22 cellular contexts compared by ENCODE assay signal in genomic region chr4:41545238-41545637, GRCh38. TPM values are rescaled to one million over a fixed set of nuclear protein-coding genes. Genes with fewer than 3 reads are reported as not detected.
DNase-seq lines count a peak whose midpoint lies in the region; ATAC-seq, FAIRE-seq and TF ChIP-seq lines count a peak whose summit lies in the region.
"Had no signal": no experiment of that assay in that cellular context is flagged by ENCODE, and none has a peak within 500 bp of the region (broad histone marks: within the 10 kb centered on the region; RNA-seq: fewer than 3 reads in every experiment).

No MANE protein-coding gene starts in this region.

- no peak overlapping the region for H3K4me3 Mint-ChIP-seq in neural crest cell
- no peak overlapping the region for H3K4me3 Mint-ChIP-seq in activated T-cell treated with anti-CD3 and anti-CD28 coated beads, Interleukin-2, amount 50 U/mL, for 4 hours
- H3K4me3 Mint-ChIP-seq: IgD-negative memory B cell had no signal

- H3K36me3 ChIP-seq in H1 (ENCODE audit: control insufficient read depth in 2 of 4, insufficient read depth in 4 of 4, low read length in 3 of 4) (no peaks in the 10 kb centered on the region), thyroid gland (no peaks in the 10 kb centered on the region), SJCRH30 (0 out of 2 replicates have a peak, but pooled peaks cover 1% of the 10 kb centered on the region)
- H3K36me3 ChIP-seq: HAP-1, Peyer's patch had no signal

- no peaks in the 10 kb centered on the region for H4K20me1 ChIP-seq in H1 (replicated peaks in 1 of 2; ENCODE audit: control insufficient read depth in 1 of 2, insufficient read depth in 2 of 2, low read length in 2 of 2)

- no peak overlapping the region for H3K23ac ChIP-seq in H1 (ENCODE audit: insufficient read length)

- H4K8ac ChIP-seq in H1 (ENCODE audit: extremely low read depth, insufficient read depth, low read length) = no peak overlapping the region

- no peak overlapping the region for H2BK120ac ChIP-seq in H1 (replicated peaks; ENCODE audit: low read depth, low read length)

- WGBS in right cardiac atrium = 21% methylated on average over 6 of the region's 6 CpGs
- 81% methylated on average over 6 of the region's 6 CpGs; no CpG with 5 or more reads in 1 of the 2 experiments for WGBS in H1 (ENCODE audit: extremely low coverage in 1 of 2, insufficient coverage in 1 of 2, insufficient read length in 1 of 2, insufficient replicate concordance in 2 of 2, low coverage in 1 of 2, low lambda C conversion rate in 2 of 2, missing lambda C conversion rate in 1 of 2), 2 experiments
- WGBS in thyroid gland, 2 donors = 20 to 26% methylated on average over 6 of the region's 6 CpGs

- no peak overlapping the region for H3K4ac ChIP-seq in H1 (replicated peaks; ENCODE audit: insufficient read length, low read depth, low read length)

- H3K27ac ChIP-seq in right cardiac atrium (ENCODE audit: low read length) = peak overlapping the region; percentile 68
- H3K27ac ChIP-seq in H1 (ENCODE audit: low read depth, low read length) = no peak overlapping the region
- H3K27ac ChIP-seq in thyroid gland = peak overlapping the region; percentile 1 to 48 (median 44)
- no peak overlapping the region for H3K27ac ChIP-seq in SJCRH30
- H3K27ac ChIP-seq: Peyer's patch had no signal

- no peak overlapping the region for H2BK15ac ChIP-seq in H1 (ENCODE audit: low read length)

- DNase-seq in right cardiac atrium (no peak), left ventricle myocardium superior (no peak), H1 (ENCODE audit: low read depth in 1 of 2, low spot score in 2 of 2) (no peak), neural crest cell (ENCODE audit: low read depth, low spot score) (no peak), thyroid gland (no peak), SJCRH30 (no peak)
- no peak for DNase-seq in activated T-cell treated with anti-CD3 and anti-CD28 coated beads, Interleukin-2, amount 50 U/mL, for 4 hours
- DNase-seq: COR-L47, DMS153, Kasumi-1, MM.1S, NCI-H1105, NCI-H1694 treated with DMSO at 0.1 percent for 48 hours, NCI-H2107, NCI-H2227 treated with DMSO at 0.1 percent for 48 hours, NCI-H524, Peyer's patch, SHP77 had no signal

- H3K36me3 Mint-ChIP-seq in neural crest cell (ENCODE audit: low read depth) = no peaks in the 10 kb centered on the region
- no peaks in the 10 kb centered on the region for H3K36me3 Mint-ChIP-seq in activated T-cell treated with anti-CD3 and anti-CD28 coated beads, Interleukin-2, amount 50 U/mL, for 4 hours (ENCODE audit: insufficient read depth)
- H3K36me3 Mint-ChIP-seq: IgD-negative memory B cell had no signal

- no peak overlapping the region for H4K5ac ChIP-seq in H1 (ENCODE audit: insufficient read length, low read depth, low read length)

- no peak overlapping the region for H3K14ac ChIP-seq in H1 (ENCODE audit: insufficient read length)

- POLR2A ChIA-PET in H1 (lab: Charles Lee; ENCODE audit: partially characterized antibody) = no interaction called here

- intact Hi-C loops in right cardiac atrium (cut with DNase I) = no loop called here
- intact Hi-C loops in left ventricle myocardium superior (cut with micrococcal nuclease) = no loop called here
- intact Hi-C loops in thyroid gland (cut with DNase I) = no loop called here

- H3K9me3 Mint-ChIP-seq in neural crest cell = no peaks in the 10 kb centered on the region
- H3K9me3 Mint-ChIP-seq in activated T-cell treated with anti-CD3 and anti-CD28 coated beads, Interleukin-2, amount 50 U/mL, for 4 hours = no peaks in the 10 kb centered on the region

- H3K79me1 ChIP-seq in H1 (ENCODE audit: low read depth, low read length) = no peaks in the 10 kb centered on the region

- no peaks in the 10 kb centered on the region for H3K79me2 ChIP-seq in H1 (ENCODE audit: control insufficient read depth in 1 of 2, insufficient read depth in 2 of 2, low read length in 2 of 2)

- no peak overlapping the region for H2BK20ac ChIP-seq in H1 (ENCODE audit: low read length)

- no peaks in the 10 kb centered on the region for H3K23me2 ChIP-seq in H1 (ENCODE audit: low read depth, low read length)

- H3K9ac ChIP-seq in H1 (replicated peaks in 1 of 4; ENCODE audit: extremely low read depth in 1 of 4, low read depth in 3 of 4, low read length in 3 of 4) = no peak overlapping the region

- H3K27me3 ChIP-seq in right cardiac atrium (ENCODE audit: control insufficient read depth, insufficient read depth) (no peaks in the 10 kb centered on the region), H1 (replicated peaks in 1 of 4; ENCODE audit: control insufficient read depth in 3 of 4, extremely low read depth in 1 of 4, insufficient read depth in 3 of 4, low read length in 3 of 4) (no peaks in the 10 kb centered on the region; a peak in 1 of 7 replicates), thyroid gland (no peaks in the 10 kb centered on the region), SJCRH30 (no peaks in the 10 kb centered on the region)
- H3K27me3 ChIP-seq: Peyer's patch had no signal

- H2AFZ ChIP-seq in H1 (ENCODE audit: low read length) = no peak overlapping the region

- TF ChIP-seq POLR2A in H1 (IDR thresholded peaks at IDR 0.05; ENCODE audit: control extremely low read depth in 1 of 2, low read depth in 2 of 2, low read length in 2 of 2) (no peak), thyroid gland (IDR thresholded peaks at IDR 0.05) (no peak)

- no peak overlapping the region for H3K4me3 ChIP-seq in right cardiac atrium (ENCODE audit: low read length)
- no peak overlapping the region for H3K4me3 ChIP-seq in H1 (ENCODE audit: extremely low read depth in 1 of 4, insufficient read depth in 2 of 4, low read depth in 3 of 4, low read length in 4 of 4)
- no peak overlapping the region for H3K4me3 ChIP-seq in thyroid gland (replicated peaks in 1 of 3)
- H3K4me3 ChIP-seq in SJCRH30 = no peak overlapping the region
- H3K4me3 ChIP-seq: HAP-1, Peyer's patch had no signal

- H3K18ac ChIP-seq in H1 (ENCODE audit: extremely low read depth, low read length) = no peak overlapping the region

- no peaks in the 10 kb centered on the region for H3K9me3 ChIP-seq in right cardiac atrium (ENCODE audit: control insufficient read depth, low read length)
- no peaks in the 10 kb centered on the region for H3K9me3 ChIP-seq in H1 (ENCODE audit: insufficient read depth in 2 of 2, low read depth in 1 of 2, low read length in 1 of 2)
- H3K9me3 ChIP-seq in thyroid gland = no peaks in the 10 kb centered on the region
- no peaks in the 10 kb centered on the region for H3K9me3 ChIP-seq in SJCRH30 (replicated peaks)
- H3K9me3 ChIP-seq: HAP-1, Peyer's patch had no signal

- no peak overlapping the region for H3K56ac ChIP-seq in H1 (replicated peaks; ENCODE audit: insufficient read length, low read depth, low read length)

- H3K4me1 ChIP-seq in right cardiac atrium (ENCODE audit: control insufficient read depth, insufficient read depth, low read length) (peaks cover 13% of the 10 kb centered on the region), H1 (replicated peaks in 1 of 4; ENCODE audit: control insufficient read depth in 3 of 4, insufficient read depth in 4 of 4, low read length in 3 of 4) (peaks cover 0 to 7% (median 0%) of the 10 kb centered on the region in 4 experiments; a peak in 1 of 7 replicates), thyroid gland (peaks cover 26 to 47% of the 10 kb centered on the region in 2 donors), SJCRH30 (no peaks in the 10 kb centered on the region; the same call in 1 of the 2 replicates)
- H3K4me1 ChIP-seq: HAP-1, Peyer's patch had no signal

- FAIRE-seq in H1 (lab: Jason Lieb, UNC) = peak; percentile 28
- FAIRE-seq: GM19239 had no signal

- no peak overlapping the region for H2BK12ac ChIP-seq in H1 (ENCODE audit: low read depth, low read length)

- TF ChIP-seq RAD21 in H1 (IDR thresholded peaks at IDR 0.05 in 1 of 2, conservative IDR thresholded peaks at IDR 0.05 in 1 of 2; ENCODE audit: low read depth in 2 of 2, low read length in 2 of 2) = no peak

- TF ChIP-seq CTCF in H1 (IDR thresholded peaks at IDR 0.05; ENCODE audit: control extremely low read depth in 1 of 3, insufficient read depth in 1 of 3, low read depth in 1 of 3, low read length in 3 of 3) (no peak), neural crest cell (conservative IDR thresholded peaks at IDR 0.05) (no peak), thyroid gland (IDR thresholded peaks at IDR 0.05) (no peak)

- H3K27ac Mint-ChIP-seq in neural crest cell (ENCODE audit: unreplicated experiment) = peak overlapping the region; percentile 30

- H4K91ac ChIP-seq in H1 (replicated peaks; ENCODE audit: insufficient read length, low read length) = no peak overlapping the region

- ATAC-seq in right cardiac atrium (no peak), left ventricle myocardium superior (no peak), HG03025 (IDR thresholded peaks at IDR 0.05; ENCODE audit: low FRiP score, unreplicated experiment) (no peak)
- no peak for ATAC-seq in activated T-cell treated with anti-CD3 and anti-CD28 coated beads, Interleukin-2, amount 50 U/mL, for 4 hours

- H3K4me2 ChIP-seq in H1 (ENCODE audit: insufficient read depth in 1 of 2, low read depth in 2 of 2, low read length in 2 of 2) = no peak overlapping the region

- CTCF ChIA-PET in H1 (lab: Charles Lee; ENCODE audit: partially characterized antibody) = interaction anchor here (0.8 to 1.4 kb wide), 3 partner anchors 113 to 186 kb away, joined by 3 to 4 read pairs (median 4); no protein-coding TSS in a partner anchor

- no peak overlapping the region for H2BK5ac ChIP-seq in H1 (ENCODE audit: low read depth, low read length)

- no peak overlapping the region for H2AK5ac ChIP-seq in H1 (ENCODE audit: low read depth, low read length)

- peaks cover 15% of the 10 kb centered on the region for H3K4me1 Mint-ChIP-seq in neural crest cell
- H3K4me1 Mint-ChIP-seq in activated T-cell treated with anti-CD3 and anti-CD28 coated beads, Interleukin-2, amount 50 U/mL, for 4 hours (ENCODE audit: low read depth) = no peaks in the 10 kb centered on the region
- H3K4me1 Mint-ChIP-seq: IgD-negative memory B cell had no signal

- no peaks in the 10 kb centered on the region for H3K27me3 Mint-ChIP-seq in neural crest cell (ENCODE audit: low read depth)
- no peaks in the 10 kb centered on the region for H3K27me3 Mint-ChIP-seq in activated T-cell treated with anti-CD3 and anti-CD28 coated beads, Interleukin-2, amount 50 U/mL, for 4 hours (ENCODE audit: low read depth)
- H3K27me3 Mint-ChIP-seq: IgD-negative memory B cell had no signal

- TF ChIP-seq EP300 in H1 (IDR thresholded peaks at IDR 0.05; ENCODE audit: borderline replicate concordance in 1 of 2, low read depth in 2 of 2, low read length in 2 of 2) = no peak

RNA-seq across cellular contexts. Expression of gene LIMCH1, which starts 7.3 kb away (rescaled TPM):
- total RNA-seq in right cardiac atrium = 100 to 1,000 TPM; 157 to 248 (median 198) TPM
- 43.3 TPM for polyA plus RNA-seq in right cardiac atrium
- total RNA-seq in left ventricle myocardium superior = 232 TPM
- total RNA-seq in H1 (2021; fragmentation: NEBNext Ultra II Directional; extraction: Animal tissue kit (Norgen Biotek cat#: 25700)) = 2.7 and 3.5 TPM in 2 replicates
- 2.0 and 3.0 TPM in 2 replicates for polyA plus RNA-seq in H1 (2011; rRNA removed)
- 2.6 TPM for polyA plus RNA-seq in H1 (2011; cell fraction: cytosol; rRNA removed)
- 11.8 TPM for polyA plus RNA-seq in H1 (2011; cell fraction: nucleus; rRNA removed)
- polyA plus RNA-seq in H1 (2012, experiment 1 of 2) = 2.3 to 3.8 TPM (median 3.1 TPM) in 4 replicates
- polyA plus RNA-seq in H1 (2012, experiment 2 of 2) = 0.21 TPM
- 1.5 TPM for polyA plus RNA-seq in H1 (2013, experiment 1 of 2)
- 2.1 TPM for polyA plus RNA-seq in H1 (2013, experiment 2 of 2)
- 8.3 and 10.2 TPM in 2 replicates for polyA minus RNA-seq in H1 (2011; rRNA and poly(A)+ RNA removed)
- polyA minus RNA-seq in H1 (2011; cell fraction: cytosol; rRNA and poly(A)+ RNA removed) = 1.4 TPM
- 6.9 TPM for polyA minus RNA-seq in H1 (2011; cell fraction: nucleus; rRNA and poly(A)+ RNA removed)
- total RNA-seq in neural crest cell = 15.1 and 17.3 TPM in 2 replicates
- 100 to 1,000 TPM; 136 to 267 (median 156) TPM for total RNA-seq in thyroid gland
- total RNA-seq in SJCRH30 (2014; rRNA removed; shearing (Covaris generic)) = 112 and 128 TPM in 2 replicates
- total RNA-seq in activated T-cell treated with anti-CD3 and anti-CD28 coated beads, Interleukin-2, amount 50 U/mL, for 4 hours = under 1 TPM; 0.11 to 0.34 (median 0.15) TPM
- polyA plus RNA-seq: IgD-negative memory B cell had no signal

Comparison
In these comparisons a context has a peak if more than half of its experiments do, and no peak if none do; other contexts are left out.
1. H3K27ac ChIP-seq: peak in right cardiac atrium (single experiment) and thyroid gland (3 of 3); none in H1 (single experiment) and SJCRH30 (single experiment).